ENCODE assay signal across 21 cellular contexts in genomic region chr5:174589011-174589410, GRCh38.
"Had no signal": no experiment of that assay in that cellular context is flagged by ENCODE, and none has a peak within 500 bp of the region (broad histone marks: within the 10 kb centered on the region; RNA-seq: fewer than 3 reads in every experiment).

No MANE protein-coding gene starts in this region.

- H3K4me1 Mint-ChIP-seq: activated naive CD4-positive, alpha-beta T cell treated with anti-CD3 and anti-CD28 coated beads, Interleukin-2, amount 50 U/mL, for 24 hours; naive thymus-derived CD4-positive, alpha-beta T cell had no signal

- H3K27me3 ChIP-seq: neural progenitor cell had no signal

- H3K36me3 ChIP-seq: adrenal gland, gastroesophageal sphincter, heart right ventricle, neural progenitor cell, tibial nerve had no signal

- H3K27ac Mint-ChIP-seq: activated naive CD4-positive, alpha-beta T cell treated with anti-CD3 and anti-CD28 coated beads, Interleukin-2, amount 50 U/mL, for 24 hours; activated T-cell treated with anti-CD3 and anti-CD28 coated beads, Interleukin-2, amount 50 U/mL, for 72 hours; naive thymus-derived CD4-positive, alpha-beta T cell; neural progenitor cell had no signal

- H3K4me2 ChIP-seq: neural progenitor cell had no signal

- H3K9ac ChIP-seq: neural progenitor cell had no signal

- H3K9me3 ChIP-seq: adrenal gland, gastroesophageal sphincter, psoas muscle had no signal

- DNase-seq: activated CD4-positive, alpha-beta T cell treated with anti-CD3 and anti-CD28 coated beads for 1 hour; activated effector memory CD4-positive, alpha-beta T cell treated with anti-CD3 and anti-CD28 coated beads, Interleukin-2, amount 50 U/mL, for 16 hours; activated T-cell treated with anti-CD3 and anti-CD28 coated beads, Interleukin-2, amount 50 U/mL, for 72 hours; adrenal gland; cerebellar nuclear complex; cortex of kidney; heart right ventricle; mesenchymal stem cell; naive thymus-derived CD4-positive, alpha-beta T cell; psoas muscle; right cardiac atrium; stimulated activated naive CD8-positive, alpha-beta T cell treated with anti-CD3 and anti-CD28 coated beads, Interleukin-15, Interleukin-2, amounts not matched to agents 100 U/mL and 50 U/mL, for 24 hours; T-helper 2 cell had no signal

- H3K4me3 Mint-ChIP-seq: activated naive CD4-positive, alpha-beta T cell treated with anti-CD3 and anti-CD28 coated beads, Interleukin-2, amount 50 U/mL, for 24 hours; activated T-cell treated with anti-CD3 and anti-CD28 coated beads, Interleukin-2, amount 50 U/mL, for 72 hours; naive thymus-derived CD4-positive, alpha-beta T cell; neural progenitor cell had no signal

- H3K4me1 ChIP-seq: adrenal gland, gastroesophageal sphincter, heart right ventricle, psoas muscle, tibial nerve had no signal

- FAIRE-seq: bronchial epithelial cell, endometrium had no signal

- H3K27ac ChIP-seq: adrenal gland, gastroesophageal sphincter, heart right ventricle, neural progenitor cell, psoas muscle, skin epidermis, tibial nerve, VCaP had no signal

- H3K36me3 Mint-ChIP-seq: activated naive CD4-positive, alpha-beta T cell treated with anti-CD3 and anti-CD28 coated beads, Interleukin-2, amount 50 U/mL, for 24 hours had no signal

- ATAC-seq: activated T-cell treated with anti-CD3 and anti-CD28 coated beads, Interleukin-2, amount 50 U/mL, for 72 hours; gastroesophageal sphincter; heart right ventricle; naive thymus-derived CD4-positive, alpha-beta T cell; psoas muscle; right cardiac atrium; stimulated activated naive CD8-positive, alpha-beta T cell treated with anti-CD3 and anti-CD28 coated beads, Interleukin-15, Interleukin-2, amounts not matched to agents 100 U/mL and 50 U/mL, for 24 hours had no signal

- H3K4me3 ChIP-seq: adrenal gland, gastroesophageal sphincter, heart right ventricle, neural progenitor cell, psoas muscle, skin epidermis, tibial nerve had no signal
